Comparison of ENCODE assay signal across 18 cellular contexts in the genomic region with DNA sequence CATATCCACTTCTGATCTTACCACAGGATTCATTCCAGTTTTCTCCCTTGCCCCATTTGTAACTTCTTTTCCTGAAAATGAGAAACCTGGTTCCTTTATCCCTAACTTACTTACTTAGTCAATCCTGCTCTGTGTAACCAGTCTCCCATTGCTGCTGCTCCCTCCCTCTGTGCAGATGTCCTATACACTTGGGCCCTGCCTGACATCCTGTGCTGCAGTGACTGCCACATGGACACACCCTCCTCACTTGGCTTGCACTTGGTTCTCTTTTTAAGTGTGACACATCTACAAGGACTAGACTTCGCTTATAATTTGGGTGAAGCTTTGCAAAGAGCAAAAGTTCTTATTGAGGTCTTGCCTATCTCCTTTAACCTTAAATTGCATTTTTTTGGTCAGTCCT. TPM values are rescaled to one million over a fixed set of nuclear protein-coding genes. Genes with fewer than 3 reads are reported as not detected.
A peak's percentile ranks its signal among the peaks of the same experiment; 100 is the strongest.
DNase-seq lines count a peak whose midpoint lies in the region; ATAC-seq and TF ChIP-seq lines count a peak whose summit lies in the region.
"Had no signal": no experiment of that assay in that cellular context is flagged by ENCODE, and none has a peak within 500 bp of the region (broad histone marks: within the 10 kb centered on the region; RNA-seq: fewer than 3 reads in every experiment).

No MANE protein-coding gene starts in this region.

- intact Hi-C loops in Calu3 (cut with micrococcal nuclease; ENCODE audit: unreplicated experiment) (no loop called here), Panc1 (cut with micrococcal nuclease; ENCODE audit: unreplicated experiment) (loop anchor here (10.0 kb wide), 2 partner anchors 86 to 284 kb away; no protein-coding TSS in a partner anchor), mucosa of descending colon (cut with DNase I, micrococcal nuclease) (loop anchor here (10.0 kb wide), 1 partner anchor 224 kb away; the partner anchor contains the start of gene DNM1L (in 2 of the 2)), aorta (cut with DNase I) (loop anchor here in 1 of 2 donors (5.0 kb wide), 1 partner anchor 222 kb away; no protein-coding TSS in a partner anchor), esophagus muscularis mucosa (cut with DNase I) (loop anchor here (5.0 to 10.0 kb wide), 4 partner anchors 53 to 304 kb away; partner anchors contain the start of genes FGD4 and YARS2)

- no peak for TF ChIP-seq CTCF in Calu3 (IDR thresholded peaks at IDR 0.05; ENCODE audit: unreplicated experiment)
- TF ChIP-seq CTCF in Panc1 (IDR thresholded peaks at IDR 0.05), result no peak
- TF ChIP-seq CTCF in mucosa of descending colon (IDR thresholded peaks at IDR 0.05), result no peak
- TF ChIP-seq CTCF in foreskin fibroblast (IDR thresholded peaks at IDR 0.05; ENCODE audit: low read depth, low read length), result no peak
- no peak for TF ChIP-seq CTCF in esophagus muscularis mucosa (IDR thresholded peaks at IDR 0.05)

- ATAC-seq in Panc1, result peak; percentile 63; the same call in 1 of the 2 replicates
- ATAC-seq in mucosa of descending colon, result peak; percentile 75
- ATAC-seq in aorta (ENCODE audit: low FRiP score), result no peak
- ATAC-seq: activated CD8-positive, alpha-beta T cell treated with anti-CD3 and anti-CD28 coated beads, Interleukin-2, amount 10 ng/mL, durations not matched to agents 7 days and 5 days; activated T-cell treated with anti-CD3 and anti-CD28 coated beads, Interleukin-2, amount 50 U/mL, for 4 hours; naive thymus-derived CD4-positive, alpha-beta T cell had no signal

- no peaks in the 10 kb centered on the region for H3K9me3 ChIP-seq in Panc1 (ENCODE audit: control insufficient read depth, insufficient read depth, low read depth, low read length)
- H3K9me3 ChIP-seq in mucosa of descending colon, result no peaks in the 10 kb centered on the region
- H3K9me3 ChIP-seq in aorta (ENCODE audit: control insufficient read depth, low read length), result no peaks in the 10 kb centered on the region
- H3K9me3 ChIP-seq in esophagus muscularis mucosa, result no peaks in the 10 kb centered on the region
- H3K9me3 ChIP-seq: uterus had no signal

- WGBS in aorta, 2 donors, result 83 to 93% methylated on average over 1 of the region's 1 CpG
- WGBS in esophagus muscularis mucosa, result 79% methylated on average over 1 of the region's 1 CpG

- H3K27ac Mint-ChIP-seq in Calu3 (ENCODE audit: unreplicated experiment), result peak overlapping the region; percentile 31
- H3K27ac Mint-ChIP-seq: activated CD8-positive, alpha-beta T cell treated with anti-CD3 and anti-CD28 coated beads, Interleukin-2, amount 10 ng/mL, durations not matched to agents 7 days and 5 days; activated naive CD4-positive, alpha-beta T cell treated with anti-CD3 and anti-CD28 coated beads, Interleukin-2, amount 50 U/mL, for 24 hours; naive thymus-derived CD4-positive, alpha-beta T cell had no signal

- no peaks in the 10 kb centered on the region for H3K27me3 Mint-ChIP-seq in Calu3 (ENCODE audit: unreplicated experiment)

- H3K4me1 Mint-ChIP-seq in Calu3 (ENCODE audit: low read depth, unreplicated experiment), result peaks cover 74% of the 10 kb centered on the region

- DNase-seq in Calu3 (no peak), Panc1 (ENCODE audit: low read depth, low spot score) (no peak), epithelial cell of prostate (ENCODE audit: low read depth, low spot score) (no peak), mucosa of descending colon (peak in 1 of 3 donors; percentile 38), foreskin fibroblast (no peak), aorta (no peak), esophagus muscularis mucosa (ENCODE audit: extremely low spot score) (no peak)
- DNase-seq in NK-92 treated with Interleukin-12 subunit alpha and Interleukin-12 subunit beta, amount 100 ng/mL, for 24 hours (lab: John Stamatoyannopoulos, UW), result no peak
- DNase-seq: activated CD4-positive, CD25-positive, alpha-beta regulatory T cell; activated CD8-positive, alpha-beta T cell treated with anti-CD3 and anti-CD28 coated beads, Interleukin-2, amount 10 ng/mL, durations not matched to agents 7 days and 5 days; activated T-cell treated with anti-CD3 and anti-CD28 coated beads, Interleukin-2, amount 50 U/mL, for 4 hours; naive thymus-derived CD4-positive, alpha-beta T cell; NCI-H2029 treated with DMSO at 0.1 percent for 48 hours; NCI-H446; stimulated activated CD4-positive, alpha-beta T cell treated with anti-CD3 and anti-CD28 coated beads, Interleukin-4, amount 100 ng/mL, for 24 hours; uterus had no signal

- BruUV-seq in Calu3 (replicated peaks; lab: Mats Ljungman, UMichigan) (no TSS peak), Panc1 (replicated peaks; lab: Mats Ljungman, UMichigan) (no TSS peak)

- H3K27ac ChIP-seq in Panc1 (ENCODE audit: low read length) (peak overlapping the region; percentile 41; the same call in 1 of the 2 replicates), epithelial cell of prostate (peak overlapping the region; percentile 20), aorta (ENCODE audit: low read depth in 1 of 2, low read length in 2 of 2) (no peak overlapping the region), esophagus muscularis mucosa (replicated peaks in 1 of 4) (no peak overlapping the region)

- no peak for TF ChIP-seq EP300 in esophagus muscularis mucosa (IDR thresholded peaks at IDR 0.05)

- POLR2A ChIA-PET in Panc1 (lab: Charles Lee), result interaction anchor here (0.6 kb wide), 1 partner anchor 16 kb away, joined by 6 read pairs; no protein-coding TSS in a partner anchor

- H3K4me1 ChIP-seq in Panc1 (ENCODE audit: control insufficient read depth, insufficient read depth, low read length) (peaks cover 36% of the 10 kb centered on the region), mucosa of descending colon (ENCODE audit: low read depth) (peaks cover 21% of the 10 kb centered on the region), aorta (ENCODE audit: control insufficient read depth in 1 of 2, insufficient read depth in 2 of 2, low read length in 2 of 2) (no peaks in the 10 kb centered on the region), esophagus muscularis mucosa (peaks cover 18 to 38% (median 29%) of the 10 kb centered on the region in 4 donors)
- H3K4me1 ChIP-seq: uterus had no signal

- TF ChIP-seq POLR2A in esophagus muscularis mucosa (IDR thresholded peaks at IDR 0.05; ENCODE audit: low read depth), result no peak

- in situ Hi-C loops in Panc1 (cut with HindIII; ENCODE audit: low pct_unique_long_range_greater_than_20kb, low sequenced_read_pairs), result no loop called here

- peaks cover 20% of the 10 kb centered on the region for H3K36me3 Mint-ChIP-seq in Calu3 (ENCODE audit: insufficient read depth, unreplicated experiment)
- H3K36me3 Mint-ChIP-seq: activated naive CD4-positive, alpha-beta T cell treated with anti-CD3 and anti-CD28 coated beads, Interleukin-2, amount 50 U/mL, for 24 hours; naive thymus-derived CD4-positive, alpha-beta T cell had no signal

- no peak overlapping the region for H3K4me3 ChIP-seq in Panc1 (ENCODE audit: low read depth in 2 of 2, low read length in 2 of 2)
- H3K4me3 ChIP-seq in mucosa of descending colon, result no peak overlapping the region
- H3K4me3 ChIP-seq in foreskin fibroblast (ENCODE audit: low read depth in 1 of 2, low read length in 2 of 2), result no peak overlapping the region
- no peak overlapping the region for H3K4me3 ChIP-seq in aorta (ENCODE audit: low read length in 2 of 2)
- no peak overlapping the region for H3K4me3 ChIP-seq in esophagus muscularis mucosa
- H3K4me3 ChIP-seq: skin epidermis, uterus had no signal

- CTCF ChIA-PET in Calu3 (lab: Charles Lee), result no interaction called here
- CTCF ChIA-PET in Panc1 (lab: Charles Lee), result no interaction called here

- H3K27me3 ChIP-seq in Panc1 (ENCODE audit: control insufficient read depth, insufficient read depth, low read length), result no peaks in the 10 kb centered on the region; the same call in 1 of the 2 replicates
- no peaks in the 10 kb centered on the region for H3K27me3 ChIP-seq in aorta (ENCODE audit: control insufficient read depth in 1 of 2, insufficient read depth in 2 of 2, low read length in 1 of 2)
- no peaks in the 10 kb centered on the region for H3K27me3 ChIP-seq in esophagus muscularis mucosa
- H3K27me3 ChIP-seq: uterus had no signal

- no peak overlapping the region for H3K4me3 Mint-ChIP-seq in Calu3 (ENCODE audit: low read depth, unreplicated experiment)
- H3K4me3 Mint-ChIP-seq: activated CD8-positive, alpha-beta T cell treated with anti-CD3 and anti-CD28 coated beads, Interleukin-2, amount 10 ng/mL, durations not matched to agents 7 days and 5 days; activated naive CD4-positive, alpha-beta T cell treated with anti-CD3 and anti-CD28 coated beads, Interleukin-2, amount 50 U/mL, for 24 hours; activated T-cell treated with anti-CD3 and anti-CD28 coated beads, Interleukin-2, amount 50 U/mL, for 4 hours; naive thymus-derived CD4-positive, alpha-beta T cell had no signal

- H3K36me3 ChIP-seq in Panc1 (ENCODE audit: control insufficient read depth, insufficient read depth, low read length), result no peaks in the 10 kb centered on the region
- H3K36me3 ChIP-seq in mucosa of descending colon (ENCODE audit: low read depth), result no peaks in the 10 kb centered on the region
- no peaks in the 10 kb centered on the region for H3K36me3 ChIP-seq in aorta (ENCODE audit: control insufficient read depth in 1 of 2, insufficient read depth in 2 of 2, low read length in 1 of 2)
- H3K36me3 ChIP-seq in esophagus muscularis mucosa, result no peaks in the 10 kb centered on the region
- H3K36me3 ChIP-seq: uterus had no signal

- no peaks in the 10 kb centered on the region for H3K9me3 Mint-ChIP-seq in Calu3 (ENCODE audit: low read depth, unreplicated experiment)
- H3K9me3 Mint-ChIP-seq: activated naive CD4-positive, alpha-beta T cell treated with anti-CD3 and anti-CD28 coated beads, Interleukin-2, amount 50 U/mL, for 24 hours; activated T-cell treated with anti-CD3 and anti-CD28 coated beads, Interleukin-2, amount 50 U/mL, for 4 hours; naive thymus-derived CD4-positive, alpha-beta T cell had no signal

RNA-seq across cellular contexts. Expression of gene FGD4, which starts 51.4 kb away (rescaled TPM):
- total RNA-seq in Calu3 (2022), result 37.4 and 38.6 TPM in 2 replicates
- 5.0 TPM for total RNA-seq in Panc1 (2021; ENCODE audit: unreplicated experiment)
- 1.7 TPM for polyA plus RNA-seq in Panc1 (2012; ENCODE audit: insufficient read length)
- total RNA-seq in mucosa of descending colon, result 10 to 100 TPM; 31.5 to 66.7 (median 51.7) TPM
- total RNA-seq in aorta, result 10 to 100 TPM; 40.4 to 46.9 TPM
- polyA plus RNA-seq in aorta, result 1 to 10 TPM; 5.5 to 7.5 TPM
- 10 to 100 TPM; 21.4 to 33.0 (median 26.9) TPM for total RNA-seq in esophagus muscularis mucosa

Comparison
In these comparisons a context has a peak if more than half of its experiments do, and no peak if none do; other contexts are left out.
1. H3K27ac ChIP-seq: peak in Panc1 (single experiment) and epithelial cell of prostate (single experiment); none in aorta (0 of 2) and esophagus muscularis mucosa (0 of 4).